In genomic region chr13:45206340-45206739, GRCh38 we compare ENCODE assay signal across 8 cellular contexts. TPM values are rescaled to one million over a fixed set of nuclear protein-coding genes. Genes with fewer than 3 reads are reported as not detected.
DNase-seq lines count a peak whose midpoint lies in the region; ATAC-seq and TF ChIP-seq lines count a peak whose summit lies in the region.

No MANE protein-coding gene starts in this region.

- no peak for TF ChIP-seq CTCF in WERI-Rb-1 (IDR thresholded peaks at IDR 0.05; ENCODE audit: low read depth, low read length)

- H3K4me2 ChIP-seq in GM23248 (ENCODE audit: unreplicated experiment) = peak overlapping the region; percentile 77

- H3K4me3 ChIP-seq in GM23248 (peak overlapping the region; percentile 40), WERI-Rb-1 (ENCODE audit: low read depth, low read length) (no peak overlapping the region)

- 0 out of 2 replicates have a peak, but pooled peaks cover 5% of the 10 kb centered on the region for H3K9me2 ChIP-seq in GM23248 (ENCODE audit: insufficient read depth)

- H3K27ac ChIP-seq in GM23248 = peak overlapping the region; percentile 76
- H3K27ac ChIP-seq in WERI-Rb-1 = peak overlapping the region; percentile 57

- peaks cover 39% of the 10 kb centered on the region for H3F3A ChIP-seq in GM23248 (ENCODE audit: insufficient read depth)

- in situ Hi-C loops in GM23248 (cut with MboI) = no loop called here

- H3K9ac ChIP-seq in GM23248 = peak overlapping the region; percentile 23; the same call in 1 of the 2 replicates

- H3K4me1 ChIP-seq in GM23248 (ENCODE audit: insufficient read depth) = peaks cover 53% of the 10 kb centered on the region

- ATAC-seq in GM21526 (IDR thresholded peaks at IDR 0.05; ENCODE audit: low FRiP score, unreplicated experiment) = no peak

- no peak overlapping the region for H2AFZ ChIP-seq in GM23248

- peaks cover 38% of the 10 kb centered on the region for H3K79me2 ChIP-seq in GM23248 (ENCODE audit: insufficient read depth)

- H3K36me3 ChIP-seq in GM23248 (ENCODE audit: low read depth) (no peaks in the 10 kb centered on the region), WERI-Rb-1 (peaks cover 14% of the 10 kb centered on the region)

- peak; percentile 10 for DNase-seq in COLO829 (ENCODE audit: low spot score)
- DNase-seq in GM23248 = peak; percentile 96
- DNase-seq in WERI-Rb-1 = no peak
- DNase-seq in hepatic stellate cell (ENCODE audit: low spot score) = peak; percentile 57
- DNase-seq in stimulated activated CD8-positive, alpha-beta memory T cell treated with anti-CD3 and anti-CD28 coated beads, Interleukin-4, amount 100 ng/mL, for 48 hours = no peak
- no peak for DNase-seq in cerebellar cortex (ENCODE audit: low spot score)
- DNase-seq in activated CD4-positive, CD25-positive, alpha-beta regulatory T cell (lab: John Stamatoyannopoulos, UW) = no peak

- H4K20me1 ChIP-seq in GM23248 (ENCODE audit: insufficient read depth) = no peaks in the 10 kb centered on the region

- H3K27me3 ChIP-seq in GM23248 (replicated peaks; ENCODE audit: insufficient read depth) (no peaks in the 10 kb centered on the region), WERI-Rb-1 (ENCODE audit: insufficient read depth, low read depth, severe bottlenecking) (no peaks in the 10 kb centered on the region)

- H3K9me3 ChIP-seq in GM23248 (ENCODE audit: low read depth) (no peaks in the 10 kb centered on the region), WERI-Rb-1 (ENCODE audit: severe bottlenecking) (no peaks in the 10 kb centered on the region)

RNA-seq across cellular contexts. Expression of gene KCTD4, which starts 5.5 kb away (rescaled TPM):
- 0.65 and 2.3 TPM in 2 replicates for total RNA-seq in GM23248 (2014; rRNA removed; shearing (Covaris generic))
- polyA plus RNA-seq in GM23248 (2016; fragmentation: Nextera tagmentation; extraction: Ambion mirVana) = 1.8 and 2.1 TPM in 2 replicates

Comparison
In these comparisons a context has a peak if more than half of its experiments do, and no peak if none do; other contexts are left out.
1. DNase-seq: peak in COLO829 (single experiment), GM23248 (single experiment) and hepatic stellate cell (single experiment); none in WERI-Rb-1 (single experiment), stimulated activated CD8-positive, alpha-beta memory T cell treated with anti-CD3 and anti-CD28 coated beads, Interleukin-4, amount 100 ng/mL, for 48 hours (single experiment), cerebellar cortex (single experiment) and activated CD4-positive, CD25-positive, alpha-beta regulatory T cell (0 of 4).